1 cellular context compared by ENCODE assay signal in genomic region chr11:14520086-14520901, GRCh38.
TF ChIP-seq lines count a peak whose summit lies in the region.

TSS of gene PSMA1 (minus strand) at chr11:14520386. CDS start at chr11:14520299, 87 bp downstream.

TF ChIP-seq in WTC11, 78 proteins besides CTCF, POLR2A, EP300 and RAD21 (continued from another document and continues in another):
- TF ChIP-seq, protein P1, sequence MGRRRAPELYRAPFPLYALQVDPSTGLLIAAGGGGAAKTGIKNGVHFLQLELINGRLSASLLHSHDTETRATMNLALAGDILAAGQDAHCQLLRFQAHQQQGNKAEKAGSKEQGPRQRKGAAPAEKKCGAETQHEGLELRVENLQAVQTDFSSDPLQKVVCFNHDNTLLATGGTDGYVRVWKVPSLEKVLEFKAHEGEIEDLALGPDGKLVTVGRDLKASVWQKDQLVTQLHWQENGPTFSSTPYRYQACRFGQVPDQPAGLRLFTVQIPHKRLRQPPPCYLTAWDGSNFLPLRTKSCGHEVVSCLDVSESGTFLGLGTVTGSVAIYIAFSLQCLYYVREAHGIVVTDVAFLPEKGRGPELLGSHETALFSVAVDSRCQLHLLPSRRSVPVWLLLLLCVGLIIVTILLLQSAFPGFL (CRISPR knock-in tag; IDR thresholded peaks at IDR 0.05; ENCODE audit: borderline replicate concordance): no peak
- TF ChIP-seq SMAD3 (CRISPR knock-in tag; IDR thresholded peaks at IDR 0.05; ENCODE audit: borderline replicate concordance): peak; percentile 39; the same call in 1 of the 2 replicates
- TF ChIP-seq SP1 (CRISPR knock-in tag; conservative IDR thresholded peaks at IDR 0.05): peak; percentile 88
- TF ChIP-seq ZNF138 (CRISPR knock-in tag; conservative IDR thresholded peaks at IDR 0.05): no peak
- TF ChIP-seq GTF2I (CRISPR knock-in tag; conservative IDR thresholded peaks at IDR 0.05): no peak
- TF ChIP-seq, protein P2, sequence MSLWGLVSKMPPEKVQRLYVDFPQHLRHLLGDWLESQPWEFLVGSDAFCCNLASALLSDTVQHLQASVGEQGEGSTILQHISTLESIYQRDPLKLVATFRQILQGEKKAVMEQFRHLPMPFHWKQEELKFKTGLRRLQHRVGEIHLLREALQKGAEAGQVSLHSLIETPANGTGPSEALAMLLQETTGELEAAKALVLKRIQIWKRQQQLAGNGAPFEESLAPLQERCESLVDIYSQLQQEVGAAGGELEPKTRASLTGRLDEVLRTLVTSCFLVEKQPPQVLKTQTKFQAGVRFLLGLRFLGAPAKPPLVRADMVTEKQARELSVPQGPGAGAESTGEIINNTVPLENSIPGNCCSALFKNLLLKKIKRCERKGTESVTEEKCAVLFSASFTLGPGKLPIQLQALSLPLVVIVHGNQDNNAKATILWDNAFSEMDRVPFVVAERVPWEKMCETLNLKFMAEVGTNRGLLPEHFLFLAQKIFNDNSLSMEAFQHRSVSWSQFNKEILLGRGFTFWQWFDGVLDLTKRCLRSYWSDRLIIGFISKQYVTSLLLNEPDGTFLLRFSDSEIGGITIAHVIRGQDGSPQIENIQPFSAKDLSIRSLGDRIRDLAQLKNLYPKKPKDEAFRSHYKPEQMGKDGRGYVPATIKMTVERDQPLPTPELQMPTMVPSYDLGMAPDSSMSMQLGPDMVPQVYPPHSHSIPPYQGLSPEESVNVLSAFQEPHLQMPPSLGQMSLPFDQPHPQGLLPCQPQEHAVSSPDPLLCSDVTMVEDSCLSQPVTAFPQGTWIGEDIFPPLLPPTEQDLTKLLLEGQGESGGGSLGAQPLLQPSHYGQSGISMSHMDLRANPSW (CRISPR knock-in tag; conservative IDR thresholded peaks at IDR 0.05; ENCODE audit: low read depth): no peak
- 0 out of 2 replicates have a peak, but pooled peaks have one; percentile 19 for TF ChIP-seq RELA (CRISPR knock-in tag; IDR thresholded peaks at IDR 0.05; ENCODE audit: borderline replicate concordance)
- 0 out of 2 replicates have a peak, but pooled peaks have one; percentile 62 for TF ChIP-seq TEAD1 (CRISPR knock-in tag; IDR thresholded peaks at IDR 0.05)
- TF ChIP-seq EMX1 (CRISPR knock-in tag; IDR thresholded peaks at IDR 0.05): no peak
- no peak for TF ChIP-seq TEAD4 (CRISPR knock-in tag; IDR thresholded peaks at IDR 0.05)
- TF ChIP-seq ETV6 (CRISPR knock-in tag; IDR thresholded peaks at IDR 0.05): peak; percentile 86
- TF ChIP-seq NR2C2 (CRISPR knock-in tag; IDR thresholded peaks at IDR 0.05): no peak
- TF ChIP-seq USF2 (CRISPR knock-in tag; IDR thresholded peaks at IDR 0.05): no peak
- TF ChIP-seq, protein P3, sequence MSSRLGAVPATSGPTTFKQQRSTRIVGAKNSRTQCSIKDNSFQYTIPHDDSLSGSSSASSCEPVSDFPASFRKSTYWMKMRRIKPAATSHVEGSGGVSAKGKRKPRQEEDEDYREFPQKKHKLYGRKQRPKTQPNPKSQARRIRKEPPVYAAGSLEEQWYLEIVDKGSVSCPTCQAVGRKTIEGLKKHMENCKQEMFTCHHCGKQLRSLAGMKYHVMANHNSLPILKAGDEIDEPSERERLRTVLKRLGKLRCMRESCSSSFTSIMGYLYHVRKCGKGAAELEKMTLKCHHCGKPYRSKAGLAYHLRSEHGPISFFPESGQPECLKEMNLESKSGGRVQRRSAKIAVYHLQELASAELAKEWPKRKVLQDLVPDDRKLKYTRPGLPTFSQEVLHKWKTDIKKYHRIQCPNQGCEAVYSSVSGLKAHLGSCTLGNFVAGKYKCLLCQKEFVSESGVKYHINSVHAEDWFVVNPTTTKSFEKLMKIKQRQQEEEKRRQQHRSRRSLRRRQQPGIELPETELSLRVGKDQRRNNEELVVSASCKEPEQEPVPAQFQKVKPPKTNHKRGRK (CRISPR knock-in tag; IDR thresholded peaks at IDR 0.05; ENCODE audit: borderline replicate concordance): 0 out of 2 replicates have a peak, but pooled peaks have one; percentile 73
- TF ChIP-seq ZNF263 (CRISPR knock-in tag; IDR thresholded peaks at IDR 0.05; ENCODE audit: low read depth): no peak
- TF ChIP-seq, protein P4, sequence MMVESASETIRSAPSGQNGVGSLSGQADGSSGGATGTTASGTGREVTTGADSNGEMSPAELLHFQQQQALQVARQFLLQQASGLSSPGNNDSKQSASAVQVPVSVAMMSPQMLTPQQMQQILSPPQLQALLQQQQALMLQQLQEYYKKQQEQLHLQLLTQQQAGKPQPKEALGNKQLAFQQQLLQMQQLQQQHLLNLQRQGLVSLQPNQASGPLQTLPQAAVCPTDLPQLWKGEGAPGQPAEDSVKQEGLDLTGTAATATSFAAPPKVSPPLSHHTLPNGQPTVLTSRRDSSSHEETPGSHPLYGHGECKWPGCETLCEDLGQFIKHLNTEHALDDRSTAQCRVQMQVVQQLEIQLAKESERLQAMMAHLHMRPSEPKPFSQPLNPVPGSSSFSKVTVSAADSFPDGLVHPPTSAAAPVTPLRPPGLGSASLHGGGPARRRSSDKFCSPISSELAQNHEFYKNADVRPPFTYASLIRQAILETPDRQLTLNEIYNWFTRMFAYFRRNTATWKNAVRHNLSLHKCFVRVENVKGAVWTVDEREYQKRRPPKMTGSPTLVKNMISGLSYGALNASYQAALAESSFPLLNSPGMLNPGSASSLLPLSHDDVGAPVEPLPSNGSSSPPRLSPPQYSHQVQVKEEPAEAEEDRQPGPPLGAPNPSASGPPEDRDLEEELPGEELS (CRISPR knock-in tag; IDR thresholded peaks at IDR 0.05): 0 out of 2 replicates have a peak, but pooled peaks have one; percentile 22
- peak; percentile 88 for TF ChIP-seq FOXP1 (CRISPR knock-in tag; IDR thresholded peaks at IDR 0.05; ENCODE audit: borderline replicate concordance)
- TF ChIP-seq, protein P5, sequence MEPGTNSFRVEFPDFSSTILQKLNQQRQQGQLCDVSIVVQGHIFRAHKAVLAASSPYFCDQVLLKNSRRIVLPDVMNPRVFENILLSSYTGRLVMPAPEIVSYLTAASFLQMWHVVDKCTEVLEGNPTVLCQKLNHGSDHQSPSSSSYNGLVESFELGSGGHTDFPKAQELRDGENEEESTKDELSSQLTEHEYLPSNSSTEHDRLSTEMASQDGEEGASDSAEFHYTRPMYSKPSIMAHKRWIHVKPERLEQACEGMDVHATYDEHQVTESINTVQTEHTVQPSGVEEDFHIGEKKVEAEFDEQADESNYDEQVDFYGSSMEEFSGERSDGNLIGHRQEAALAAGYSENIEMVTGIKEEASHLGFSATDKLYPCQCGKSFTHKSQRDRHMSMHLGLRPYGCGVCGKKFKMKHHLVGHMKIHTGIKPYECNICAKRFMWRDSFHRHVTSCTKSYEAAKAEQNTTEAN (CRISPR knock-in tag; IDR thresholded peaks at IDR 0.05): peak; percentile 85; the same call in 1 of the 2 replicates
- TF ChIP-seq, protein P6, sequence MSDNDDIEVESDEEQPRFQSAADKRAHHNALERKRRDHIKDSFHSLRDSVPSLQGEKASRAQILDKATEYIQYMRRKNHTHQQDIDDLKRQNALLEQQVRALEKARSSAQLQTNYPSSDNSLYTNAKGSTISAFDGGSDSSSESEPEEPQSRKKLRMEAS (CRISPR knock-in tag; IDR thresholded peaks at IDR 0.05): peak; percentile 88
- peak; percentile 82 for TF ChIP-seq MYBL2 (CRISPR knock-in tag; IDR thresholded peaks at IDR 0.05)
- TF ChIP-seq ZNF532 (CRISPR knock-in tag; IDR thresholded peaks at IDR 0.05; ENCODE audit: borderline replicate concordance): no peak
- peak; percentile 60 for TF ChIP-seq GABPB1 (CRISPR knock-in tag; IDR thresholded peaks at IDR 0.05)
- no peak for TF ChIP-seq IRF2 (CRISPR knock-in tag; IDR thresholded peaks at IDR 0.05; ENCODE audit: borderline replicate concordance, low read depth)
- TF ChIP-seq, protein P7, sequence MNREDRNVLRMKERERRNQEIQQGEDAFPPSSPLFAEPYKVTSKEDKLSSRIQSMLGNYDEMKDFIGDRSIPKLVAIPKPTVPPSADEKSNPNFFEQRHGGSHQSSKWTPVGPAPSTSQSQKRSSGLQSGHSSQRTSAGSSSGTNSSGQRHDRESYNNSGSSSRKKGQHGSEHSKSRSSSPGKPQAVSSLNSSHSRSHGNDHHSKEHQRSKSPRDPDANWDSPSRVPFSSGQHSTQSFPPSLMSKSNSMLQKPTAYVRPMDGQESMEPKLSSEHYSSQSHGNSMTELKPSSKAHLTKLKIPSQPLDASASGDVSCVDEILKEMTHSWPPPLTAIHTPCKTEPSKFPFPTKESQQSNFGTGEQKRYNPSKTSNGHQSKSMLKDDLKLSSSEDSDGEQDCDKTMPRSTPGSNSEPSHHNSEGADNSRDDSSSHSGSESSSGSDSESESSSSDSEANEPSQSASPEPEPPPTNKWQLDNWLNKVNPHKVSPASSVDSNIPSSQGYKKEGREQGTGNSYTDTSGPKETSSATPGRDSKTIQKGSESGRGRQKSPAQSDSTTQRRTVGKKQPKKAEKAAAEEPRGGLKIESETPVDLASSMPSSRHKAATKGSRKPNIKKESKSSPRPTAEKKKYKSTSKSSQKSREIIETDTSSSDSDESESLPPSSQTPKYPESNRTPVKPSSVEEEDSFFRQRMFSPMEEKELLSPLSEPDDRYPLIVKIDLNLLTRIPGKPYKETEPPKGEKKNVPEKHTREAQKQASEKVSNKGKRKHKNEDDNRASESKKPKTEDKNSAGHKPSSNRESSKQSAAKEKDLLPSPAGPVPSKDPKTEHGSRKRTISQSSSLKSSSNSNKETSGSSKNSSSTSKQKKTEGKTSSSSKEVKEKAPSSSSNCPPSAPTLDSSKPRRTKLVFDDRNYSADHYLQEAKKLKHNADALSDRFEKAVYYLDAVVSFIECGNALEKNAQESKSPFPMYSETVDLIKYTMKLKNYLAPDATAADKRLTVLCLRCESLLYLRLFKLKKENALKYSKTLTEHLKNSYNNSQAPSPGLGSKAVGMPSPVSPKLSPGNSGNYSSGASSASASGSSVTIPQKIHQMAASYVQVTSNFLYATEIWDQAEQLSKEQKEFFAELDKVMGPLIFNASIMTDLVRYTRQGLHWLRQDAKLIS (CRISPR knock-in tag; IDR thresholded peaks at IDR 0.05; ENCODE audit: borderline replicate concordance): peak; percentile 86; the same call in 1 of the 2 replicates
- TF ChIP-seq ZNF416 (CRISPR knock-in tag; IDR thresholded peaks at IDR 0.05): 0 out of 2 replicates have a peak, but pooled peaks have one; percentile 8
- TF ChIP-seq, protein P8, sequence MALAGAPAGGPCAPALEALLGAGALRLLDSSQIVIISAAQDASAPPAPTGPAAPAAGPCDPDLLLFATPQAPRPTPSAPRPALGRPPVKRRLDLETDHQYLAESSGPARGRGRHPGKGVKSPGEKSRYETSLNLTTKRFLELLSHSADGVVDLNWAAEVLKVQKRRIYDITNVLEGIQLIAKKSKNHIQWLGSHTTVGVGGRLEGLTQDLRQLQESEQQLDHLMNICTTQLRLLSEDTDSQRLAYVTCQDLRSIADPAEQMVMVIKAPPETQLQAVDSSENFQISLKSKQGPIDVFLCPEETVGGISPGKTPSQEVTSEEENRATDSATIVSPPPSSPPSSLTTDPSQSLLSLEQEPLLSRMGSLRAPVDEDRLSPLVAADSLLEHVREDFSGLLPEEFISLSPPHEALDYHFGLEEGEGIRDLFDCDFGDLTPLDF (CRISPR knock-in tag; IDR thresholded peaks at IDR 0.05): peak; percentile 81; the same call in 1 of the 2 replicates
- TF ChIP-seq ZNF317 (CRISPR knock-in tag; IDR thresholded peaks at IDR 0.05; ENCODE audit: borderline replicate concordance, low read depth): no peak
- no peak for TF ChIP-seq FOXJ3 (CRISPR knock-in tag; IDR thresholded peaks at IDR 0.05; ENCODE audit: borderline replicate concordance)
- peak; percentile 28; the same call in 1 of the 2 replicates for TF ChIP-seq CREM (CRISPR knock-in tag; IDR thresholded peaks at IDR 0.05)
- TF ChIP-seq NFE2L1 (CRISPR knock-in tag; IDR thresholded peaks at IDR 0.05): peak; percentile 87
- TF ChIP-seq IRF1 (CRISPR knock-in tag; IDR thresholded peaks at IDR 0.05): 0 out of 2 replicates have a peak, but pooled peaks have one; percentile 7
- 0 out of 2 replicates have a peak, but pooled peaks have one; percentile 45 for TF ChIP-seq CREB1 (CRISPR knock-in tag; IDR thresholded peaks at IDR 0.05)
- TF ChIP-seq, protein P9, sequence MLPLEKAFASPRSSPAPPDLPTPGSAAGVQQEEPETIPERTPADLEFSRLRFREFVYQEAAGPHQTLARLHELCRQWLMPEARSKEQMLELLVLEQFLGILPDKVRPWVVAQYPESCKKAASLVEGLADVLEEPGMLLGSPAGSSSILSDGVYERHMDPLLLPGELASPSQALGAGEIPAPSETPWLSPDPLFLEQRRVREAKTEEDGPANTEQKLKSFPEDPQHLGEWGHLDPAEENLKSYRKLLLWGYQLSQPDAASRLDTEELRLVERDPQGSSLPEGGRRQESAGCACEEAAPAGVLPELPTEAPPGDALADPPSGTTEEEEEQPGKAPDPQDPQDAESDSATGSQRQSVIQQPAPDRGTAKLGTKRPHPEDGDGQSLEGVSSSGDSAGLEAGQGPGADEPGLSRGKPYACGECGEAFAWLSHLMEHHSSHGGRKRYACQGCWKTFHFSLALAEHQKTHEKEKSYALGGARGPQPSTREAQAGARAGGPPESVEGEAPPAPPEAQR (CRISPR knock-in tag; IDR thresholded peaks at IDR 0.05): no peak
